ENCODE assay signal across 13 cellular contexts in genomic region chr2:3493610-3493997, GRCh38. TPM values are rescaled to one million over a fixed set of nuclear protein-coding genes. Genes with fewer than 3 reads are reported as not detected.
DNase-seq lines count a peak whose midpoint lies in the region; ATAC-seq, FAIRE-seq and TF ChIP-seq lines count a peak whose summit lies in the region.
"Had no signal": no experiment of that assay in that cellular context is flagged by ENCODE, and none has a peak within 500 bp of the region (broad histone marks: within the 10 kb centered on the region; RNA-seq: fewer than 3 reads in every experiment).

No MANE protein-coding gene starts in this region.

- H3K4me1 Mint-ChIP-seq in chondrocyte (ENCODE audit: low read depth), result peaks cover 21% of the 10 kb centered on the region

- WGBS in right lobe of liver (ENCODE audit: insufficient coverage, low coverage, low lambda C conversion rate, missing lambda C conversion rate), result 51% methylated on average over 9 of the region's 10 CpGs
- WGBS in upper lobe of left lung, 2 donors, result 46 to 51% methylated on average over 10 of the region's 10 CpGs
- 40 to 59% (median 49%) methylated on average over 10 of the region's 10 CpGs for WGBS in small intestine, 3 donors

- no peaks in the 10 kb centered on the region for H3K9me3 ChIP-seq in right lobe of liver
- H3K9me3 ChIP-seq in upper lobe of left lung, result no peaks in the 10 kb centered on the region
- H3K9me3 ChIP-seq in small intestine (ENCODE audit: control insufficient read depth, low read depth), result no peaks in the 10 kb centered on the region
- no peaks in the 10 kb centered on the region for H3K9me3 ChIP-seq in MG63
- H3K9me3 ChIP-seq: suprapubic skin had no signal

- H3K27me3 Mint-ChIP-seq in chondrocyte (ENCODE audit: low read depth), result no peaks in the 10 kb centered on the region

- TF ChIP-seq POLR2A in right lobe of liver (IDR thresholded peaks at IDR 0.05) (no peak), upper lobe of left lung (IDR thresholded peaks at IDR 0.05) (no peak)

- peaks cover 4 to 38% (median 21%) of the 10 kb centered on the region in 4 donors for H3K36me3 ChIP-seq in right lobe of liver
- H3K36me3 ChIP-seq in upper lobe of left lung, result peaks cover 10 to 36% (median 21%) of the 10 kb centered on the region in 4 donors
- H3K36me3 ChIP-seq in small intestine (ENCODE audit: control insufficient read depth in 2 of 2, insufficient read depth in 2 of 2, low read length in 2 of 2), result peaks cover 4 to 7% of the 10 kb centered on the region in 2 donors
- H3K36me3 ChIP-seq in MG63, result peaks cover 15% of the 10 kb centered on the region

- H3K9me3 Mint-ChIP-seq in chondrocyte (ENCODE audit: low read depth), result no peaks in the 10 kb centered on the region

- DNase-seq in NCI-H526 (lab: John Stamatoyannopoulos, UW) (peak; percentile 13 to 63), chondrocyte (ENCODE audit: low spot score) (no peak), right lobe of liver (peak in 1 of 3 donors; percentile 46), upper lobe of left lung (no peak), small intestine (no peak), MG63 (no peak)
- DNase-seq in activated effector memory CD4-positive, alpha-beta T cell treated with anti-CD3 and anti-CD28 coated beads, Interleukin-2, amount 50 U/mL, for 16 hours, result no peak
- DNase-seq: activated CD4-positive, alpha-beta T cell treated with anti-CD3 and anti-CD28 coated beads for 48 hours; NCI-H187; nucleus accumbens had no signal

- peak; percentile 54 to 68 (median 62) for ATAC-seq in right lobe of liver
- ATAC-seq in upper lobe of left lung (ENCODE audit: low FRiP score in 2 of 2), result peak; percentile 34 to 81
- ATAC-seq in HG03521 (IDR thresholded peaks at IDR 0.05; ENCODE audit: unreplicated experiment), result no peak

- intact Hi-C loops in right lobe of liver (cut with DNase I), result no loop called here

- TF ChIP-seq EP300 in upper lobe of left lung (IDR thresholded peaks at IDR 0.05), result no peak

- no peaks in the 10 kb centered on the region for H3K27me3 ChIP-seq in right lobe of liver
- H3K27me3 ChIP-seq in upper lobe of left lung, result no peaks in the 10 kb centered on the region
- H3K27me3 ChIP-seq in small intestine (ENCODE audit: control insufficient read depth in 2 of 2, insufficient read depth in 2 of 2, low read length in 2 of 2), result no peaks in the 10 kb centered on the region
- H3K27me3 ChIP-seq in MG63, result no peaks in the 10 kb centered on the region
- H3K27me3 ChIP-seq: suprapubic skin had no signal

- no peak overlapping the region for H3K4me3 ChIP-seq in right lobe of liver
- peak overlapping the region in 2 of 4 donors; percentile 9 to 29 for H3K4me3 ChIP-seq in upper lobe of left lung
- H3K4me3 ChIP-seq in small intestine (ENCODE audit: low read depth in 1 of 2, low read length in 2 of 2), result no peak overlapping the region
- H3K4me3 ChIP-seq in MG63, result no peak overlapping the region
- H3K4me3 ChIP-seq: suprapubic skin had no signal

- H3K27ac ChIP-seq in right lobe of liver (peak overlapping the region in 1 of 3 donors; percentile 18), upper lobe of left lung (no peak overlapping the region), small intestine (ENCODE audit: low read depth in 1 of 2, low read length in 1 of 2) (no peak overlapping the region)
- H3K27ac ChIP-seq: suprapubic skin had no signal

- no peak overlapping the region for H3K4me3 Mint-ChIP-seq in chondrocyte (ENCODE audit: unreplicated experiment)

- peak overlapping the region; percentile 76 for H3K27ac Mint-ChIP-seq in chondrocyte (ENCODE audit: unreplicated experiment)

- FAIRE-seq in small intestine (lab: Jason Lieb, UNC), result no peak
- FAIRE-seq: endometrium had no signal

- peaks cover 19% of the 10 kb centered on the region for H3K36me3 Mint-ChIP-seq in chondrocyte (ENCODE audit: low read depth)

- peaks cover 0 to 3% (median 0%) of the 10 kb centered on the region in 4 donors for H3K4me1 ChIP-seq in right lobe of liver
- peaks cover 0 to 5% (median 2%) of the 10 kb centered on the region in 4 donors for H3K4me1 ChIP-seq in upper lobe of left lung
- no peaks in the 10 kb centered on the region for H3K4me1 ChIP-seq in small intestine (ENCODE audit: control insufficient read depth in 2 of 2, insufficient read depth in 1 of 2, low read depth in 1 of 2, low read length in 1 of 2)

- no peak for TF ChIP-seq CTCF in chondrocyte (IDR thresholded peaks at IDR 0.05)
- TF ChIP-seq CTCF in right lobe of liver (IDR thresholded peaks at IDR 0.05), result no peak
- TF ChIP-seq CTCF in upper lobe of left lung (IDR thresholded peaks at IDR 0.05), result no peak

RNA-seq across cellular contexts. Expression of gene ADI1, which starts 25.7 kb away (rescaled TPM):
- total RNA-seq in chondrocyte (38.0 to 51.2 TPM (median 41.8 TPM) in 3 replicates), right lobe of liver (100 to 1,000 TPM; 165 to 470 (median 246) TPM), upper lobe of left lung (10 to 100 TPM; 40.9 to 87.3 (median 77.3) TPM)
- polyA plus RNA-seq in small intestine, result 100 to 1,000 TPM in 2 of 3 donors, 10 to 100 TPM in 1; 65.4 to 615 (median 326) TPM
- total RNA-seq in MG63 (2014; rRNA removed; shearing (Covaris generic); ENCODE audit: low replicate concordance), result 75.8 and 78.9 TPM in 2 replicates

Comparison
In these comparisons a context has a peak if more than half of its experiments do, and no peak if none do; other contexts are left out.
1. DNase-seq: peak in NCI-H526 (2 of 2); none in chondrocyte (single experiment), upper lobe of left lung (0 of 2), small intestine (single experiment), MG63 (single experiment) and activated effector memory CD4-positive, alpha-beta T cell treated with anti-CD3 and anti-CD28 coated beads, Interleukin-2, amount 50 U/mL, for 16 hours (single experiment).